ENCODE assay signal across 1 cellular context in the genomic region with DNA sequence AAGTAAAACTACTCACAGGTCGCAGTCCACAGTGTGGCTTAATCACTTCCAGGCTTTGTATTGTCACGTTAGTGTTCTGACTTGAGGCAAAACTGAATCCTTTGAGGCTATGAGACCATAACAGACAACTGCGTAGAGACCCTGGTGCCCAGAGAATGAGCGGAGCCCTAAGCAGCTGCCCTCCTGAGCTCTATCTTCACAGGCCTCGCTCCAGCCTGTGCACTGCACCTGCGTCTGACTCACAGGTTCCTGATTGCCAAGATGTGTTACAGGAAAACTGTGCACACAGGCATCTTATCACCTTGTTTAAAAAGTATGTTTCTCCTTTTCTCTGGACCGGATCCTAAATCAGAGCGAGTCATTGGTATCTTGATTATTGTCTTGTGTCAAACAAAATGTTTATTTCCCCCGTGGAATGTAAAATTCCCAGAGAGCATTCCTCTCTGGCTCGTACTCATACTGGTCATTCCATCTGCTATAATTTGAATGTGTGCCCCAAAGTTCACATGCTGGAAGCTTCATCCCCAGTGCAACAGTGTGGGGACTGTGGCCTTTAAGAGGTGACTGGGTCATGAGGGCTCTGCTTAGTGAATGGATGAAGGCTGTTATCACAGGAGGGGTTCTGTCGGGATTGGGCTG.
TF ChIP-seq lines count a peak whose summit lies in the region.

No MANE protein-coding gene starts in this region.

TF ChIP-seq in IMR-90, 13 proteins besides CTCF, POLR2A, EP300 and RAD21 (continued from another document):
- TF ChIP-seq, protein P1, sequence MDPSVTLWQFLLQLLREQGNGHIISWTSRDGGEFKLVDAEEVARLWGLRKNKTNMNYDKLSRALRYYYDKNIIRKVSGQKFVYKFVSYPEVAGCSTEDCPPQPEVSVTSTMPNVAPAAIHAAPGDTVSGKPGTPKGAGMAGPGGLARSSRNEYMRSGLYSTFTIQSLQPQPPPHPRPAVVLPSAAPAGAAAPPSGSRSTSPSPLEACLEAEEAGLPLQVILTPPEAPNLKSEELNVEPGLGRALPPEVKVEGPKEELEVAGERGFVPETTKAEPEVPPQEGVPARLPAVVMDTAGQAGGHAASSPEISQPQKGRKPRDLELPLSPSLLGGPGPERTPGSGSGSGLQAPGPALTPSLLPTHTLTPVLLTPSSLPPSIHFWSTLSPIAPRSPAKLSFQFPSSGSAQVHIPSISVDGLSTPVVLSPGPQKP (IDR thresholded peaks at IDR 0.05; ENCODE audit: borderline replicate concordance, low read depth, low read length), result no peak
- TF ChIP-seq MXI1 (IDR thresholded peaks at IDR 0.05; ENCODE audit: borderline replicate concordance, low read depth, low read length), result no peak
